In the genomic region with DNA sequence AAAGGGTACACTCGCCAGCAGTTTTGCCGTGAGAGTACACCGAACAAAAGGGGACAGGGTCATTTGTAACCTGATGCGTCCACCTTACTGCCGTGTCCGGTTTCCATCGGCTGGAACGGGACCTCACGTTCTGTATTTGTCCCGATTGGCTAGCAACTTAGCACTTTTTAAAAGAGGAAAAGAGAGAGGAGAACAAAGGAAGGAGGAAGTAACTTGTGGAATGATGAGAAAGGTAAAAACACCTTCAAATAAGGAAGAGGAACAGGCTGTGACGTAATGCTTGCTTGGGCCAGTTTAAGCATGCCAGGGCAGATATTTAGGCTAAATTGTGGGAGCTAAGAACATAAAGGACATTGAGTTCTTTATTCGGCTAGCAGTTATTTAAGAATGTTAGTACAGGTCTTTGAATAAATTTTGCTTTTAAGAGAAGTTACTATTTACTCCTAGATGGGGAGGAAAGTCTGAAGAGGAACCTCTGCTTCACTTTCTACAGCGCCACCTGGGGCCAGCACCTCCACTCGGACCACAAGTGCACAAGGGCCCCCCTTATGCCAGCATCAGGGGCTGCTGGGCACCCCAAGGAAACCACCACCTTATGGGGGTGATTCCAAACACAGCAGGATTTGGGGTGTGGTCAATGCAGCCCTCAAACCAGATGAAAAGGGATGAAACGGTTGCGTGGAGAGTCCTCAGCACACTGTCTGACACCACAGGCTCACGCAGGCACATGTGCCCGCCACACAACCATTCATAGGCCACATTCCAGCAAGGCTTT, we compare ENCODE assay signal across 8 cellular contexts. TPM values are rescaled to one million over a fixed set of nuclear protein-coding genes. Genes with fewer than 3 reads are reported as not detected.
A peak's percentile ranks its signal among the peaks of the same experiment; 100 is the strongest.
DNase-seq lines count a peak whose midpoint lies in the region; ATAC-seq and TF ChIP-seq lines count a peak whose summit lies in the region.

No MANE protein-coding gene starts in this region.

- intact Hi-C loops in activated CD8-positive, alpha-beta T cell treated with anti-CD3 and anti-CD28 coated beads for 36 hours (cut with micrococcal nuclease): loop anchor here (2.0 kb wide), 1 partner anchor 83 kb away; no protein-coding TSS in a partner anchor

- H3K9me3 Mint-ChIP-seq in activated CD8-positive, alpha-beta T cell treated with anti-CD3 and anti-CD28 coated beads for 36 hours: no peaks in the 10 kb centered on the region

- no peak for ATAC-seq in activated CD8-positive, alpha-beta T cell treated with anti-CD3 and anti-CD28 coated beads for 36 hours
- ATAC-seq in GM21717 (IDR thresholded peaks at IDR 0.05; ENCODE audit: unreplicated experiment) (no peak), HG02678 (IDR thresholded peaks at IDR 0.05; ENCODE audit: unreplicated experiment) (no peak), HG02588 (IDR thresholded peaks at IDR 0.05; ENCODE audit: unreplicated experiment) (no peak)

- WGBS in urinary bladder: 28% methylated on average over 18 of the region's 18 CpGs

- H3K4me3 ChIP-seq in HEK293 (ENCODE audit: low read depth, low read length) (no peak overlapping the region), urinary bladder (ENCODE audit: low read depth, low read length) (no peak overlapping the region)

- no peaks in the 10 kb centered on the region for H3K9me3 ChIP-seq in HEK293 (ENCODE audit: control insufficient read depth, insufficient read depth, low read depth, low read length)

- DNase-seq in CD1c-positive myeloid dendritic cell (ENCODE audit: extremely low spot score) (peak; percentile 42), islet precursor cell (peak; percentile 54)
- DNase-seq in activated CD8-positive, alpha-beta T cell treated with anti-CD3 and anti-CD28 coated beads for 36 hours: peak; percentile 71

- peaks cover 40% of the 10 kb centered on the region for H3K4me1 Mint-ChIP-seq in activated CD8-positive, alpha-beta T cell treated with anti-CD3 and anti-CD28 coated beads for 36 hours (ENCODE audit: low read depth)

- peak overlapping the region; percentile 99 for H3K27ac Mint-ChIP-seq in activated CD8-positive, alpha-beta T cell treated with anti-CD3 and anti-CD28 coated beads for 36 hours

- TF ChIP-seq CTCF in HEK293 (tag by site-specific recombination; IDR thresholded peaks at IDR 0.05): peak; percentile 27; the same call in 1 of the 2 replicates
- TF ChIP-seq CTCF in activated CD8-positive, alpha-beta T cell treated with anti-CD3 and anti-CD28 coated beads for 36 hours (IDR thresholded peaks at IDR 0.05): peak; percentile 44

- H3K36me3 Mint-ChIP-seq in activated CD8-positive, alpha-beta T cell treated with anti-CD3 and anti-CD28 coated beads for 36 hours (ENCODE audit: low read depth): peaks cover 2% of the 10 kb centered on the region

- peaks cover 7% of the 10 kb centered on the region for H3K4me1 ChIP-seq in HEK293 (ENCODE audit: control insufficient read depth, insufficient read depth, low read length)
- no peaks in the 10 kb centered on the region for H3K4me1 ChIP-seq in urinary bladder (ENCODE audit: insufficient read depth)

- CTCF ChIA-PET in HEK293 (lab: Yijun Ruan, JAX): interaction anchor here (0.6 to 4.5 kb wide), 15 partner anchors 9 to 515 kb away, joined by 3 to 24 read pairs (median 4); partner anchors contain the start of genes LMF2, NCAPH2 and SYCE3
- CTCF ChIA-PET in activated CD8-positive, alpha-beta T cell treated with anti-CD3 and anti-CD28 coated beads for 36 hours (lab: Charles Lee): interaction anchor here (1.2 to 4.6 kb wide), 16 partner anchors 10 to 371 kb away, joined by 3 to 67 read pairs (median 7); partner anchors contain the start of genes HDAC10, SCO2, SYCE3 and TYMP

- no peak overlapping the region for H3K27ac ChIP-seq in HEK293 (ENCODE audit: extremely low read depth, low read depth, low read length)
- peak overlapping the region; percentile 53 for H3K27ac ChIP-seq in urinary bladder (ENCODE audit: low read depth)

- H3K27me3 Mint-ChIP-seq in activated CD8-positive, alpha-beta T cell treated with anti-CD3 and anti-CD28 coated beads for 36 hours: no peaks in the 10 kb centered on the region

- H3K36me3 ChIP-seq in HEK293 (ENCODE audit: control insufficient read depth in 2 of 2, insufficient read depth in 1 of 2, low read length in 2 of 2) (peaks cover 0 to 11% of the 10 kb centered on the region in 2 experiments; a peak in 1 of 3 replicates), urinary bladder (ENCODE audit: insufficient read depth) (peaks cover 2% of the 10 kb centered on the region)

- H3K4me3 Mint-ChIP-seq in activated CD8-positive, alpha-beta T cell treated with anti-CD3 and anti-CD28 coated beads for 36 hours: peak overlapping the region; percentile 84

- POLR2A ChIA-PET in HEK293 (lab: Yijun Ruan, JAX): interaction anchor here (0.5 to 1.9 kb wide), 3 partner anchors 61 to 114 kb away, joined by 4 to 13 read pairs (median 5); partner anchors contain the start of genes LMF2, NCAPH2 and SCO2
- POLR2A ChIA-PET in activated CD8-positive, alpha-beta T cell treated with anti-CD3 and anti-CD28 coated beads for 36 hours (lab: Charles Lee): interaction anchor here (0.9 to 3.3 kb wide), 16 partner anchors 8 to 155 kb away, joined by 3 to 34 read pairs (median 6); partner anchors contain the start of genes CHKB, KLHDC7B, LMF2 and NCAPH2

TF ChIP-seq in HEK293, 187 proteins besides CTCF, POLR2A, EP300 and RAD21 (continues in another document):
- TF ChIP-seq ZNF223 (tag by site-specific recombination; IDR thresholded peaks at IDR 0.05) (no peak), ZNF169 (tag by site-specific recombination; IDR thresholded peaks at IDR 0.05) (no peak), ZNF555 (tag by site-specific recombination; conservative IDR thresholded peaks at IDR 0.05) (no peak), ZNF610 (tag by site-specific recombination; IDR thresholded peaks at IDR 0.05; ENCODE audit: borderline replicate concordance) (no peak), ZNF843 (tag by site-specific recombination; IDR thresholded peaks at IDR 0.05) (no peak), ZNF416 (tag by site-specific recombination; IDR thresholded peaks at IDR 0.05) (no peak), ZNF670 (tag by site-specific recombination; IDR thresholded peaks at IDR 0.05; ENCODE audit: low read depth) (no peak), ZNF530 (tag by site-specific recombination; IDR thresholded peaks at IDR 0.05; ENCODE audit: low read depth) (no peak), ZNF629 (tag by site-specific recombination; IDR thresholded peaks at IDR 0.05) (peak; percentile 61), BCL11B (tag by site-specific recombination; IDR thresholded peaks at IDR 0.05; ENCODE audit: low read depth) (no peak), KLF7 (tag by site-specific recombination; IDR thresholded peaks at IDR 0.05; ENCODE audit: borderline replicate concordance) (no peak), ZNF366 (tag by site-specific recombination; conservative IDR thresholded peaks at IDR 0.05) (peak; percentile 66), ZNF776 (tag by site-specific recombination; IDR thresholded peaks at IDR 0.05; ENCODE audit: borderline replicate concordance) (no peak), ZNF473 (tag by site-specific recombination; IDR thresholded peaks at IDR 0.05) (no peak), ZNF26 (tag by site-specific recombination; IDR thresholded peaks at IDR 0.05) (no peak), ZSCAN18 (tag by site-specific recombination; IDR thresholded peaks at IDR 0.05) (no peak), EGR2 (tag by site-specific recombination; IDR thresholded peaks at IDR 0.05; ENCODE audit: low read depth) (no peak), PRDM1 (tag by site-specific recombination; IDR thresholded peaks at IDR 0.05) (peak; percentile 85), ZBTB48 (tag by site-specific recombination; IDR thresholded peaks at IDR 0.05) (no peak), ZNF138 (tag by site-specific recombination; IDR thresholded peaks at IDR 0.05; ENCODE audit: borderline replicate concordance) (no peak), ZFP37 (tag by site-specific recombination; IDR thresholded peaks at IDR 0.05) (no peak), ZNF121 (tag by site-specific recombination; IDR thresholded peaks at IDR 0.05) (peak; percentile 79; the same call in 1 of the 2 replicates)

RNA-seq across cellular contexts. Expression of gene ARSA, which starts 5.8 kb away (rescaled TPM):
- 10 to 100 TPM; 11.6 to 11.8 TPM for total RNA-seq in activated CD8-positive, alpha-beta T cell treated with anti-CD3 and anti-CD28 coated beads for 36 hours
- total RNA-seq in urinary bladder: 8.7 TPM
- polyA plus RNA-seq in urinary bladder: 36.3 TPM

RNA-seq across cellular contexts. Expression of gene MAPK8IP2, which starts 21.5 kb away (rescaled TPM):
- total RNA-seq in activated CD8-positive, alpha-beta T cell treated with anti-CD3 and anti-CD28 coated beads for 36 hours: under 1 TPM; 0.11 TPM
- total RNA-seq in urinary bladder: 1.2 TPM
- 1.6 TPM for polyA plus RNA-seq in urinary bladder

RNA-seq across cellular contexts. Expression of gene CHKB, which starts 39.5 kb away (rescaled TPM):
- 10 to 100 TPM; 55.6 to 60.3 TPM for total RNA-seq in activated CD8-positive, alpha-beta T cell treated with anti-CD3 and anti-CD28 coated beads for 36 hours
- total RNA-seq in urinary bladder: 28.0 TPM
- 45.7 TPM for polyA plus RNA-seq in urinary bladder

RNA-seq across cellular contexts. Expression of gene CPT1B, which starts 43.9 kb away (rescaled TPM):
- 10 to 100 TPM; 42.9 to 43.7 TPM for total RNA-seq in activated CD8-positive, alpha-beta T cell treated with anti-CD3 and anti-CD28 coated beads for 36 hours
- 6.2 TPM for total RNA-seq in urinary bladder
- 5.5 TPM for polyA plus RNA-seq in urinary bladder

RNA-seq across cellular contexts. Expression of gene SHANK3, which starts 50.5 kb away (rescaled TPM):
- under 1 TPM; 0.16 to 0.22 TPM for total RNA-seq in activated CD8-positive, alpha-beta T cell treated with anti-CD3 and anti-CD28 coated beads for 36 hours
- total RNA-seq in urinary bladder: 8.1 TPM
- polyA plus RNA-seq in urinary bladder: 18.5 TPM
